ENCODE assay signal across 9 cellular contexts in genomic region chr16:48537909-48538745, GRCh38.
A peak's percentile ranks its signal among the peaks of the same experiment; 100 is the strongest.
DNase-seq lines count a peak whose midpoint lies in the region; ATAC-seq and TF ChIP-seq lines count a peak whose summit lies in the region.
"Had no signal": no experiment of that assay in that cellular context is flagged by ENCODE, and none has a peak within 500 bp of the region (broad histone marks: within the 10 kb centered on the region; RNA-seq: fewer than 3 reads in every experiment).

No MANE protein-coding gene starts in this region.

- DNase-seq in activated T-cell treated with anti-CD3 and anti-CD28 coated beads, Interleukin-2, amount 50 U/mL, for 72 hours, result no peak
- DNase-seq in activated T-cell treated with anti-CD3 and anti-CD28 coated beads for 4 hours (no peak), Right ventricle myocardium superior (peak; percentile 86), COLO668 (lab: John Stamatoyannopoulos, UW; ENCODE audit: unreplicated experiment) (no peak), Caco-2 (no peak), HK-2 (ENCODE audit: unreplicated experiment) (no peak)
- DNase-seq: T-helper 17 cell had no signal

- POLR2A ChIA-PET in Caco-2 (lab: Charles Lee), result no interaction called here

- H3K9me3 ChIP-seq in neutrophil (no peaks in the 10 kb centered on the region), Caco-2 (no peaks in the 10 kb centered on the region)

- H3K9me3 Mint-ChIP-seq in activated T-cell treated with anti-CD3 and anti-CD28 coated beads, Interleukin-2, amount 50 U/mL, for 72 hours, result no peaks in the 10 kb centered on the region
- no peaks in the 10 kb centered on the region for H3K9me3 Mint-ChIP-seq in Caco-2 (ENCODE audit: unreplicated experiment)

- intact Hi-C loops in Right ventricle myocardium superior (cut with DNase I), result no loop called here
- intact Hi-C loops in Caco-2 (cut with micrococcal nuclease; ENCODE audit: unreplicated experiment), result no loop called here

- CTCF ChIA-PET in Caco-2 (lab: Charles Lee), result interaction anchor here (1.4 kb wide), 1 partner anchor 85 kb away, joined by 11 read pairs; no protein-coding TSS in a partner anchor

- peaks cover 1 to 3% of the 10 kb centered on the region in 2 donors for H3K36me3 Mint-ChIP-seq in activated T-cell treated with anti-CD3 and anti-CD28 coated beads, Interleukin-2, amount 50 U/mL, for 72 hours (ENCODE audit: insufficient read depth in 2 of 2)
- H3K36me3 Mint-ChIP-seq in Caco-2 (ENCODE audit: insufficient read depth, unreplicated experiment), result peaks cover 57% of the 10 kb centered on the region

- peaks cover 40% of the 10 kb centered on the region for H3K4me1 Mint-ChIP-seq in activated T-cell treated with anti-CD3 and anti-CD28 coated beads, Interleukin-2, amount 50 U/mL, for 72 hours (ENCODE audit: low read depth)
- H3K4me1 Mint-ChIP-seq in Caco-2 (ENCODE audit: low read depth, unreplicated experiment), result no peaks in the 10 kb centered on the region

- H3K27ac ChIP-seq in neutrophil (peak overlapping the region; percentile 27), urinary bladder (ENCODE audit: low read depth) (peak overlapping the region; percentile 28)

- no peak overlapping the region for H3K4me3 ChIP-seq in neutrophil (ENCODE audit: low read depth in 1 of 2, low read length in 1 of 2)
- H3K4me3 ChIP-seq in urinary bladder (ENCODE audit: low read depth, low read length), result no peak overlapping the region
- H3K4me3 ChIP-seq in Caco-2 (ENCODE audit: low read depth, low read length), result no peak overlapping the region

- no TSS peak for BruUV-seq in Caco-2 (replicated peaks; lab: Mats Ljungman, UMichigan)

- 45% methylated on average over 21 of the region's 21 CpGs for WGBS in urinary bladder

- H3K27me3 ChIP-seq in neutrophil, result peaks cover 8% of the 10 kb centered on the region
- H3K27me3 ChIP-seq in Caco-2 (replicated peaks; ENCODE audit: control insufficient read depth, insufficient read depth, low read length), result no peaks in the 10 kb centered on the region

- H3K36me3 ChIP-seq in neutrophil (peaks cover 51% of the 10 kb centered on the region), urinary bladder (ENCODE audit: insufficient read depth) (peaks cover 2% of the 10 kb centered on the region), Caco-2 (ENCODE audit: control insufficient read depth, insufficient read depth, low read length) (peaks cover 3% of the 10 kb centered on the region)

- H3K27ac Mint-ChIP-seq in activated T-cell treated with anti-CD3 and anti-CD28 coated beads, Interleukin-2, amount 50 U/mL, for 72 hours, result peak overlapping the region; percentile 5
- no peak overlapping the region for H3K27ac Mint-ChIP-seq in Caco-2 (ENCODE audit: unreplicated experiment)

- no peak for ATAC-seq in activated T-cell treated with anti-CD3 and anti-CD28 coated beads, Interleukin-2, amount 50 U/mL, for 72 hours (replicated peaks in 1 of 2)
- ATAC-seq in Right ventricle myocardium superior (ENCODE audit: poor library complexity), result peak; percentile 64

- TF ChIP-seq CTCF in neutrophil (IDR thresholded peaks at IDR 0.05), result no peak
- no peak for TF ChIP-seq CTCF in Caco-2 (IDR thresholded peaks at IDR 0.05; ENCODE audit: insufficient read depth in 1 of 2, low read depth in 1 of 2, low read length in 1 of 2, severe bottlenecking in 1 of 2, unreplicated experiment in 1 of 2)

- H3K4me1 ChIP-seq in neutrophil (ENCODE audit: control insufficient read depth in 1 of 2, insufficient read depth in 1 of 2, low read depth in 1 of 2, low read length in 1 of 2) (peaks cover 10 to 13% of the 10 kb centered on the region in 2 experiments), urinary bladder (ENCODE audit: insufficient read depth) (peaks cover 7% of the 10 kb centered on the region), Caco-2 (no peaks in the 10 kb centered on the region)

- no peak overlapping the region for H3K4me3 Mint-ChIP-seq in activated T-cell treated with anti-CD3 and anti-CD28 coated beads, Interleukin-2, amount 50 U/mL, for 72 hours
- no peak overlapping the region for H3K4me3 Mint-ChIP-seq in Caco-2 (ENCODE audit: unreplicated experiment)

- no peaks in the 10 kb centered on the region for H3K27me3 Mint-ChIP-seq in activated T-cell treated with anti-CD3 and anti-CD28 coated beads, Interleukin-2, amount 50 U/mL, for 72 hours (ENCODE audit: low read depth)
- H3K27me3 Mint-ChIP-seq in Caco-2 (ENCODE audit: insufficient read depth, unreplicated experiment), result no peaks in the 10 kb centered on the region
- H3K27me3 Mint-ChIP-seq: T-helper 17 cell had no signal
